Comparison of ENCODE assay signal across 21 cellular contexts in the genomic region with DNA sequence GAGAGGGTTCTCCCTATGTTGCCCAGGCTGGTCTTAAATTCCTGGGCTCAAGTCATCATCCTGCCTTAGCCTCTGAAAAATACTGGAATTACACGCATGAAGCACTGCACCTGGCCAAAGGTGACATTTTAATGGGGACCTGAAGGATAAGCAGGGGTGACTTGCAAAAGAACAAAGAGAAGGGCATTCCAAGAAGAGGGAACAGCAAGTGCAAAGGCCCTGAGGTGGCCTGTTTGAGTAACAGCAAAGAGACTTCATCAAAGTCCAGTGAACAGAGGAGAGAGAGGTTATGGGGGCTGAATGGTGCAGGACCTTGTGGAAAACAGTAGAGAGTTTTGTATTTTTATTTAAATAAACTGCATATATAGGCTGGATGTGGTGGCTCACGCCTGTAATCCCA. TPM values are rescaled to one million over a fixed set of nuclear protein-coding genes. Genes with fewer than 3 reads are reported as not detected.
A peak's percentile ranks its signal among the peaks of the same experiment; 100 is the strongest.
DNase-seq lines count a peak whose midpoint lies in the region; ATAC-seq, FAIRE-seq and TF ChIP-seq lines count a peak whose summit lies in the region.
"Had no signal": no experiment of that assay in that cellular context is flagged by ENCODE, and none has a peak within 500 bp of the region (broad histone marks: within the 10 kb centered on the region; RNA-seq: fewer than 3 reads in every experiment).

No MANE protein-coding gene starts in this region.

- H3K27me3 Mint-ChIP-seq in GM23338 (ENCODE audit: insufficient read depth, low read depth, poor library complexity) (peaks cover 21% of the 10 kb centered on the region), WTC11 (ENCODE audit: low read depth) (peaks cover 6% of the 10 kb centered on the region), memory B cell (no peaks in the 10 kb centered on the region)
- H3K27me3 Mint-ChIP-seq: CD4-positive, alpha-beta T cell; IgD-negative memory B cell had no signal

- no peak for FAIRE-seq in urothelium cell line (lab: Jason Lieb, UNC)
- FAIRE-seq: A204.1, D721Med, G401.6, GM12892, GM18507, HepG2 had no signal

- H3K36me3 Mint-ChIP-seq in GM23338 (ENCODE audit: low read depth) (peaks cover 36% of the 10 kb centered on the region), WTC11 (peaks cover 9% of the 10 kb centered on the region; the same call in 1 of the 2 replicates), memory B cell (peaks cover 10% of the 10 kb centered on the region)

- no peaks in the 10 kb centered on the region for H4K20me1 ChIP-seq in GM23338 (replicated peaks; ENCODE audit: insufficient read depth)

- CTCF ChIA-PET in WTC11 (lab: Charles Lee) = interaction anchor here (1.0 kb wide), 1 partner anchor 12 kb away, joined by 3 read pairs; no protein-coding TSS in a partner anchor

- H3K4me1 ChIP-seq in GM23338 (ENCODE audit: insufficient read depth) = peaks cover 25% of the 10 kb centered on the region

- no peaks in the 10 kb centered on the region for H3K79me2 ChIP-seq in GM23338 (replicated peaks; ENCODE audit: insufficient read depth)

- ATAC-seq in GM23338 (no peak), WTC11 (no peak), memory B cell (ENCODE audit: low read depth) (no peak)
- ATAC-seq: HCT116, HepG2 had no signal

- H3K36me3 ChIP-seq in GM23338 (ENCODE audit: insufficient read depth) = no peaks in the 10 kb centered on the region

- H3K9me3 Mint-ChIP-seq in GM23338 (no peaks in the 10 kb centered on the region), WTC11 (no peaks in the 10 kb centered on the region), memory B cell (peaks cover 3% of the 10 kb centered on the region)
- H3K9me3 Mint-ChIP-seq: CD4-positive, alpha-beta T cell; IgD-negative memory B cell had no signal

- DNase-seq in GM23338 (ENCODE audit: low spot score) (no peak), WTC11 (ENCODE audit: low spot score) (no peak), memory B cell (ENCODE audit: low spot score in 2 of 2) (no peak), urothelium cell line (ENCODE audit: low spot score) (no peak), NCI-H2196 treated with DMSO at 0.1 percent for 48 hours (lab: John Stamatoyannopoulos, UW; ENCODE audit: unreplicated experiment) (no peak), SKM-1 treated with dmso at 0.1 percent for 144 hours (lab: John Stamatoyannopoulos, UW; ENCODE audit: unreplicated experiment) (no peak)
- DNase-seq: ACHN; Caco-2; CD4-positive, alpha-beta T cell; GOT3; H7 had no signal

- no peak for TF ChIP-seq CTCF in 22Rv1 (IDR thresholded peaks at IDR 0.05)
- no peak for TF ChIP-seq CTCF in GM23338 (conservative IDR thresholded peaks at IDR 0.05; ENCODE audit: low read depth in 2 of 2)
- no peak for TF ChIP-seq CTCF in WTC11 (IDR thresholded peaks at IDR 0.05)

- no peak overlapping the region for H2AFZ ChIP-seq in GM23338

- H3K4me3 Mint-ChIP-seq in GM23338 = no peak overlapping the region
- H3K4me3 Mint-ChIP-seq in WTC11 = no peak overlapping the region
- H3K4me3 Mint-ChIP-seq in memory B cell = no peak overlapping the region

- H3K4me2 ChIP-seq in GM23338 = no peak overlapping the region

- peaks cover 8% of the 10 kb centered on the region; the same call in 1 of the 2 replicates for H3K27me3 ChIP-seq in GM23338 (ENCODE audit: insufficient read depth)

- H3K27ac Mint-ChIP-seq in GM23338 = peak overlapping the region; percentile 29; the same call in 1 of the 2 replicates
- H3K27ac Mint-ChIP-seq in WTC11 = 0 out of 2 replicates have a peak overlapping the region, but pooled peaks have one; percentile 53
- H3K27ac Mint-ChIP-seq in memory B cell = peak overlapping the region; percentile 62

- peak overlapping the region; percentile 100 for H3K27ac ChIP-seq in 22Rv1
- no peak overlapping the region for H3K27ac ChIP-seq in GM23338 (ENCODE audit: low read depth)
- H3K27ac ChIP-seq: C4-2B had no signal

- POLR2A ChIA-PET in WTC11 (lab: Charles Lee) = no interaction called here

- no peaks in the 10 kb centered on the region for H3K9me2 ChIP-seq in GM23338 (ENCODE audit: insufficient read depth)

- peaks cover 25% of the 10 kb centered on the region for H3F3A ChIP-seq in GM23338 (replicated peaks; ENCODE audit: low read depth)

- H3K4me3 ChIP-seq in GM23338 = no peak overlapping the region

- H3K4me1 Mint-ChIP-seq in GM23338 (peaks cover 24% of the 10 kb centered on the region), WTC11 (peaks cover 27% of the 10 kb centered on the region), memory B cell (peaks cover 43% of the 10 kb centered on the region)

TF ChIP-seq in GM23338, 12 proteins besides CTCF, POLR2A, EP300 and RAD21 (continues in another document):
- no peak for TF ChIP-seq POLR2AphosphoS5 (IDR thresholded peaks at IDR 0.05; ENCODE audit: low read depth)

TF ChIP-seq in WTC11, 78 proteins besides CTCF, POLR2A, EP300 and RAD21:
- TF ChIP-seq SMAD3 (CRISPR knock-in tag; IDR thresholded peaks at IDR 0.05; ENCODE audit: borderline replicate concordance) (no peak), ZBTB21 (CRISPR knock-in tag; IDR thresholded peaks at IDR 0.05; ENCODE audit: borderline replicate concordance) (no peak), SMAD4 (CRISPR knock-in tag; IDR thresholded peaks at IDR 0.05) (no peak), MYBL2 (CRISPR knock-in tag; IDR thresholded peaks at IDR 0.05) (no peak), NFE2L1 (CRISPR knock-in tag; IDR thresholded peaks at IDR 0.05) (no peak), EMX1 (CRISPR knock-in tag; IDR thresholded peaks at IDR 0.05) (no peak), ZNF232 (CRISPR knock-in tag; IDR thresholded peaks at IDR 0.05) (no peak), TCF7 (CRISPR knock-in tag; IDR thresholded peaks at IDR 0.05; ENCODE audit: low read depth) (no peak), FOXP4 (CRISPR knock-in tag; IDR thresholded peaks at IDR 0.05) (no peak), SOX15 (CRISPR knock-in tag; IDR thresholded peaks at IDR 0.05) (no peak), E2F5 (CRISPR knock-in tag; IDR thresholded peaks at IDR 0.05) (no peak), FOXJ3 (CRISPR knock-in tag; IDR thresholded peaks at IDR 0.05; ENCODE audit: borderline replicate concordance) (no peak), ZNF396 (CRISPR knock-in tag; IDR thresholded peaks at IDR 0.05; ENCODE audit: borderline replicate concordance) (no peak)
- TF ChIP-seq, protein P1, sequence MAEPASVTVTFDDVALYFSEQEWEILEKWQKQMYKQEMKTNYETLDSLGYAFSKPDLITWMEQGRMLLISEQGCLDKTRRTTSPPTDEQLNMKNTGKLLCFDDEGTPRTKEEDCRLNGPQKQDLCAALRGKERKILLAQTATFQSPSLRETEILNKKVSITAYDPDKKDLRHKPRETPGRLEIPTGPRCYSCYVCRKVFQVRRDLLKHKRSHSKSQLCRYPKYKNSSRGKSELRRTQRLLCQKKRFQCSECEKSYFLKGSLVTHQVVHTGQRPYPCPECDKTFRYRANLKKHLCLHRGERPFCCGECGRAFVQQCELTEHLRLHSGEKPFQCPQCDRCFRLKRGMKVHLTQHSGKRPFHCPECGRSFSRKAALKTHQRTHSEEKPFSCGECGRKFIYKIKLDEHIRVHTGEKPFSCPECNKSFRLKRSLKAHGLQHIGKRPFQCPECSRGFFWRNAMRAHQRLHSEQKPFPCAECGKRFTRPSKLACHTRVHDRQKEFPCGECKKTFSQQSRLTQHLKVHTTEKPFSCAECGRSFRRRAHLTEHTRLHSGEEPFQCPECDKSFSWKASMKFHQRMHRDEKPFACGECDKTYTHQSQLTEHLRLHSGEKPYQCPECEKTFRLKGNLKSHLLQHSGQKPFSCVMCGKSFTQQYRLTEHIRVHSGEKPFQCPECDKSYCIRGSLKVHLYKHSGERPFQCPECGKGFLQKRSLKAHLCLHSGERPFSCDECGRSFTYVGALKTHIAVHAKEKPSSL (CRISPR knock-in tag; conservative IDR thresholded peaks at IDR 0.05) = no peak

RNA-seq across cellular contexts. Expression of gene CA11, which starts 4.1 kb away (rescaled TPM):
- 8.8 and 9.8 TPM in 2 replicates for total RNA-seq in GM23338 (2014; rRNA removed; shearing (Covaris generic))
- polyA plus RNA-seq in GM23338 (2016; fragmentation: Nextera tagmentation; extraction: Ambion mirVana) = 29.7 and 38.8 TPM in 2 replicates
- 41.4 to 53.7 TPM (median 47.5 TPM) in 3 replicates for total RNA-seq in WTC11 (2021)

RNA-seq across cellular contexts. Expression of gene DBP, which starts 4.7 kb away (rescaled TPM):
- 5.7 and 5.9 TPM in 2 replicates for total RNA-seq in GM23338 (2014; rRNA removed; shearing (Covaris generic))
- polyA plus RNA-seq in GM23338 (2016; fragmentation: Nextera tagmentation; extraction: Ambion mirVana) = 5.0 and 6.3 TPM in 2 replicates
- 10.5 to 12.0 TPM (median 11.4 TPM) in 3 replicates for total RNA-seq in WTC11 (2021)

RNA-seq across cellular contexts. Expression of gene SPHK2, which starts 22.5 kb away (rescaled TPM):
- total RNA-seq in GM23338 (2014; rRNA removed; shearing (Covaris generic)) = 39.8 and 50.3 TPM in 2 replicates
- 18.3 TPM in 2 replicates for polyA plus RNA-seq in GM23338 (2016; fragmentation: Nextera tagmentation; extraction: Ambion mirVana)
- 46.7 to 64.6 TPM (median 48.4 TPM) in 3 replicates for total RNA-seq in WTC11 (2021)

RNA-seq across cellular contexts. Expression of gene RPL18, which starts 22.9 kb away (rescaled TPM):
- 1,660 and 1,898 TPM in 2 replicates for total RNA-seq in GM23338 (2014; rRNA removed; shearing (Covaris generic))
- polyA plus RNA-seq in GM23338 (2016; fragmentation: Nextera tagmentation; extraction: Ambion mirVana) = 2,011 and 2,172 TPM in 2 replicates
- 1,712 to 1,987 TPM (median 1,909 TPM) in 3 replicates for total RNA-seq in WTC11 (2021)

RNA-seq across cellular contexts. Expression of gene FAM83E, which starts 27.0 kb away (rescaled TPM):
- 2.3 and 4.5 TPM in 2 replicates for total RNA-seq in GM23338 (2014; rRNA removed; shearing (Covaris generic))
- 0.90 and 1.0 TPM in 2 replicates for polyA plus RNA-seq in GM23338 (2016; fragmentation: Nextera tagmentation; extraction: Ambion mirVana)
- 6.6 to 8.8 TPM (median 6.8 TPM) in 3 replicates for total RNA-seq in WTC11 (2021)
- polyA plus RNA-seq: IgD-negative memory B cell had no signal
